Comparison of ENCODE assay signal across 19 cellular contexts in genomic region chr5:124905756-124906155, GRCh38.
DNase-seq lines count a peak whose midpoint lies in the region; ATAC-seq and TF ChIP-seq lines count a peak whose summit lies in the region.
"Had no signal": no experiment of that assay in that cellular context is flagged by ENCODE, and none has a peak within 500 bp of the region (broad histone marks: within the 10 kb centered on the region; RNA-seq: fewer than 3 reads in every experiment).

No MANE protein-coding gene starts in this region.

- no peaks in the 10 kb centered on the region for H3K9me3 ChIP-seq in BLaER1
- no peaks in the 10 kb centered on the region for H3K9me3 ChIP-seq in endodermal cell (ENCODE audit: control insufficient read depth, low read length)
- H3K9me3 ChIP-seq: prostate gland had no signal

- peak overlapping the region; percentile 74 for H3K4me2 ChIP-seq in BLaER1

- TF ChIP-seq CTCF in endodermal cell (conservative IDR thresholded peaks at IDR 0.05) (no peak), retinal pigment epithelial cell (conservative IDR thresholded peaks at IDR 0.05; ENCODE audit: low read depth, low read length) (no peak)

- H3K36me3 ChIP-seq in BLaER1 (no peaks in the 10 kb centered on the region), endodermal cell (ENCODE audit: control insufficient read depth, insufficient read depth, low read length) (no peaks in the 10 kb centered on the region)
- H3K36me3 ChIP-seq: prostate gland had no signal

- no peaks in the 10 kb centered on the region for H3K9me3 Mint-ChIP-seq in endodermal cell
- H3K9me3 Mint-ChIP-seq: activated CD8-positive, alpha-beta T cell treated with anti-CD3 and anti-CD28 coated beads for 36 hours; activated naive CD8-positive, alpha-beta T cell treated with anti-CD3 and anti-CD28 coated beads for 36 hours; CD8-positive, alpha-beta T cell; naive B cell had no signal

- no peak for ATAC-seq in GM19463 (IDR thresholded peaks at IDR 0.05; ENCODE audit: unreplicated experiment)
- no peak for ATAC-seq in HG03159 (IDR thresholded peaks at IDR 0.05; ENCODE audit: unreplicated experiment)
- ATAC-seq: activated CD8-positive, alpha-beta T cell treated with anti-CD3 and anti-CD28 coated beads for 36 hours; CD8-positive, alpha-beta T cell; foreskin keratinocyte had no signal

- H3K27me3 ChIP-seq in BLaER1 (no peaks in the 10 kb centered on the region), endodermal cell (ENCODE audit: control insufficient read depth, insufficient read depth, low read length, poor library complexity, severe bottlenecking) (no peaks in the 10 kb centered on the region)
- H3K27me3 ChIP-seq: foreskin keratinocyte had no signal

- H3K4me1 ChIP-seq in BLaER1 (peaks cover 100% of the 10 kb centered on the region), endodermal cell (ENCODE audit: control insufficient read depth, insufficient read depth, low read length) (peaks cover 27% of the 10 kb centered on the region)
- H3K4me1 ChIP-seq: foreskin keratinocyte had no signal

- peaks cover 57% of the 10 kb centered on the region for H3K4me1 Mint-ChIP-seq in endodermal cell

- H3K4me3 ChIP-seq in BLaER1 (no peak overlapping the region), endodermal cell (ENCODE audit: low read length) (no peak overlapping the region), retinal pigment epithelial cell (ENCODE audit: low read length) (no peak overlapping the region)
- H3K4me3 ChIP-seq: prostate gland had no signal

- no peak overlapping the region for H3K4me3 Mint-ChIP-seq in endodermal cell
- H3K4me3 Mint-ChIP-seq: activated CD8-positive, alpha-beta T cell treated with anti-CD3 and anti-CD28 coated beads for 36 hours; activated naive CD8-positive, alpha-beta T cell treated with anti-CD3 and anti-CD28 coated beads for 36 hours; CD8-positive, alpha-beta T cell; naive B cell had no signal

- no peaks in the 10 kb centered on the region for H3K36me3 Mint-ChIP-seq in endodermal cell (ENCODE audit: low read depth)
- H3K36me3 Mint-ChIP-seq: activated naive CD8-positive, alpha-beta T cell treated with anti-CD3 and anti-CD28 coated beads for 36 hours; CD8-positive, alpha-beta T cell; naive B cell had no signal

- DNase-seq in NCI-H82 (lab: John Stamatoyannopoulos, UW) (peak; percentile 67), endodermal cell (no peak), retinal pigment epithelial cell (ENCODE audit: low read depth) (peak; percentile 91), putamen (ENCODE audit: low spot score) (no peak)
- DNase-seq in stimulated activated naive CD4-positive, alpha-beta T cell treated with Interleukin-2 at 50 U/mL for 16 hours (lab: John Stamatoyannopoulos, UW): no peak
- DNase-seq: activated CD8-positive, alpha-beta T cell treated with anti-CD3 and anti-CD28 coated beads for 36 hours; activated naive CD8-positive, alpha-beta T cell treated with anti-CD3 and anti-CD28 coated beads for 36 hours; CD8-positive, alpha-beta T cell; DMS79; foreskin keratinocyte; naive B cell; NCI-H1048; NCI-H2107; stimulated activated naive CD4-positive, alpha-beta T cell; SW 1271 had no signal

- no peak overlapping the region for H3K27ac Mint-ChIP-seq in endodermal cell
- H3K27ac Mint-ChIP-seq: activated CD8-positive, alpha-beta T cell treated with anti-CD3 and anti-CD28 coated beads for 36 hours; activated naive CD8-positive, alpha-beta T cell treated with anti-CD3 and anti-CD28 coated beads for 36 hours; CD8-positive, alpha-beta T cell had no signal

- H3K9ac ChIP-seq in BLaER1 (peak overlapping the region; percentile 71), endodermal cell (ENCODE audit: extremely low read depth, low read length, poor library complexity, severe bottlenecking) (no peak overlapping the region)

- H4K20me1 ChIP-seq in BLaER1: no peaks in the 10 kb centered on the region

- WGBS in endodermal cell (ENCODE audit: insufficient coverage in 1 of 2, insufficient read length in 1 of 2), 2 experiments: 64 to 67% methylated on average over 1 of the region's 1 CpG

- H3K27ac ChIP-seq in BLaER1: peak overlapping the region; percentile 89
- H3K27ac ChIP-seq in endodermal cell (ENCODE audit: low read depth, low read length): peak overlapping the region; percentile 63
- H3K27ac ChIP-seq: foreskin keratinocyte, prostate gland had no signal

- H3K27me3 Mint-ChIP-seq in endodermal cell (ENCODE audit: insufficient read depth): no peaks in the 10 kb centered on the region

Comparison
In these comparisons a context has a peak if more than half of its experiments do, and no peak if none do; other contexts are left out.
1. DNase-seq: peak in NCI-H82 (single experiment) and retinal pigment epithelial cell (single experiment); none in endodermal cell (single experiment), stimulated activated naive CD4-positive, alpha-beta T cell treated with Interleukin-2 at 50 U/mL for 16 hours (single experiment) and putamen (single experiment).